ENCODE assay signal across 9 cellular contexts in the genomic region with DNA sequence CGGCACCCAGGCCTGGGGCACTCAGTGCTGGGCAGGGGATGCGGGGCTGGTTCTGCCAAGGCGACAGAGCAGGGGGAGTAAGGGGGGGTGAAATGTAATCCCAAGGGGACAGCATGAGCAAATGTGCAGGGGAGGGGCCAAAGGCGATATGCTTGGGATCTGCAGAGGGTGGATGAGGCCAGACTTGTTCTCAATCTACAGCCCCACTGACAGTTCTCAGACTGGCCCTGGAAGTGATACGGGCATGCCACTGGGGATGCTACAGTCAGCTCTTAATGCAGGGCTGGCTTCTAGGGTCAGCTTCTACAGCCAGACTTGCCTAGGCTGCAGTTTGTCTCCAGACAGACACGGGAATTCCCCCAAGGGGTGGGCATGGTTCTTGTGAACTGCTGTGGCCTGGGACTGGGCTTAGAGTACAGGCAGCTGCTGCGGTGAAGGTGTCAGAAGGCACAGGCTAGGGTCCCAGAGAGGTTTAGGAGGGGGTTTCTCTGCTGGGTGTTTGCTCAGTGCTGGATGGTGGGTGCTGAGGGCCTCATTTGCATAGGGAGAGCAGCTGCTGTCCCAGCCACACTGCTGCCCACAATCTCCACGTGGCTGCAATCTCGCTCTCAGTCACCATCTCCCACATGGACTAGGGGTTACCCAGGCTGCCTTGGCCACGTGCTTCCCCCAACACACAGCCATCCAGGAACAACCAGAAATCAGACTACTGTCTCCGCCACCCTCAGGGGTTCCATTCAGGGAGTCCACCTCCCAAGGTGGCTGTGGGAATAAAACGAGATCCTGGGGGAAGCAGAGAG.
DNase-seq lines count a peak whose midpoint lies in the region; ATAC-seq, FAIRE-seq and TF ChIP-seq lines count a peak whose summit lies in the region.
"Had no signal": no experiment of that assay in that cellular context is flagged by ENCODE, and none has a peak within 500 bp of the region (broad histone marks: within the 10 kb centered on the region; RNA-seq: fewer than 3 reads in every experiment).

No MANE protein-coding gene starts in this region.

- peak; percentile 100 for FAIRE-seq in GM12891 (lab: Jason Lieb, UNC)

- DNase-seq in GM12891 (ENCODE audit: insufficient read length, low spot score) (peak; percentile 67), posterior cingulate gyrus (peak in 7 of 10 donors; percentile 46 to 92 (median 74)), DMS153 treated with DMSO at 0.1 percent for 48 hours (lab: John Stamatoyannopoulos, UW; ENCODE audit: unreplicated experiment) (no peak), foreskin fibroblast (no peak), T1000 (lab: John Stamatoyannopoulos, UW) (no peak)
- peak; percentile 41 for DNase-seq in activated CD8-positive, alpha-beta memory T cell treated with anti-CD3 and anti-CD28 coated beads, Interleukin-2, amount 50 U/mL, for 4 hours

- no peak for TF ChIP-seq CTCF in foreskin fibroblast (IDR thresholded peaks at IDR 0.05; ENCODE audit: low read depth, low read length)

- TF ChIP-seq POLR2A in GM12891 (IDR thresholded peaks at IDR 0.05; ENCODE audit: low read depth, low read length): no peak

- intact Hi-C loops in posterior cingulate gyrus (cut with DNase I): no loop called here

- ATAC-seq in GM19468 (IDR thresholded peaks at IDR 0.05; ENCODE audit: extremely low read depth, unreplicated experiment) (peak; percentile 76), HG03571 (IDR thresholded peaks at IDR 0.05; ENCODE audit: unreplicated experiment) (peak; percentile 81)

- H3K4me3 ChIP-seq in foreskin fibroblast (ENCODE audit: low read depth in 1 of 2, low read length in 2 of 2): no peak overlapping the region
- H3K4me3 ChIP-seq: gastrocnemius medialis had no signal

TF ChIP-seq in GM12891, 5 proteins besides CTCF, POLR2A, EP300 and RAD21:
- TF ChIP-seq PAX5 (IDR thresholded peaks at IDR 0.05; ENCODE audit: insufficient read depth, low read length, severe bottlenecking): no peak
- TF ChIP-seq POU2F2 (IDR thresholded peaks at IDR 0.05; ENCODE audit: low read depth, low read length): peak; percentile 100
- TF ChIP-seq POLR2AphosphoS5 (IDR thresholded peaks at IDR 0.05; ENCODE audit: low read depth, low read length): peak; percentile 20; the same call in 1 of the 2 replicates

Comparison
In these comparisons a context has a peak if more than half of its experiments do, and no peak if none do; other contexts are left out.
1. DNase-seq: peak in GM12891 (single experiment), activated CD8-positive, alpha-beta memory T cell treated with anti-CD3 and anti-CD28 coated beads, Interleukin-2, amount 50 U/mL, for 4 hours (single experiment) and posterior cingulate gyrus (7 of 10); none in DMS153 treated with DMSO at 0.1 percent for 48 hours (single experiment), foreskin fibroblast (0 of 2) and T1000 (single experiment).